In genomic region chr10:52740913-52741675, GRCh38 we compare ENCODE assay signal across 8 cellular contexts. TPM values are rescaled to one million over a fixed set of nuclear protein-coding genes. Genes with fewer than 3 reads are reported as not detected.
A peak's percentile ranks its signal among the peaks of the same experiment; 100 is the strongest.
DNase-seq lines count a peak whose midpoint lies in the region; ATAC-seq, FAIRE-seq and TF ChIP-seq lines count a peak whose summit lies in the region.

No MANE protein-coding gene starts in this region.

- no peak overlapping the region for H3K14ac ChIP-seq in H1 (ENCODE audit: insufficient read length)

- H3K27me3 Mint-ChIP-seq in CD4-positive, alpha-beta T cell: no peaks in the 10 kb centered on the region
- H3K27me3 Mint-ChIP-seq in CD4-positive, alpha-beta memory T cell: no peaks in the 10 kb centered on the region

- intact Hi-C loops in CD4-positive, alpha-beta T cell (cut with DNase I, micrococcal nuclease): no loop called here
- intact Hi-C loops in CD4-positive, alpha-beta memory T cell (cut with micrococcal nuclease): no loop called here

- no peak overlapping the region for H4K91ac ChIP-seq in H1 (replicated peaks; ENCODE audit: insufficient read length, low read length)

- no peaks in the 10 kb centered on the region for H3K4me1 ChIP-seq in H1 (replicated peaks in 1 of 4; ENCODE audit: control insufficient read depth in 3 of 4, insufficient read depth in 4 of 4, low read length in 3 of 4)
- no peaks in the 10 kb centered on the region for H3K4me1 ChIP-seq in CD4-positive, alpha-beta memory T cell (ENCODE audit: insufficient read depth, low read length)

- ATAC-seq in CD4-positive, alpha-beta T cell (ENCODE audit: poor library complexity): no peak
- ATAC-seq in GM18909 (IDR thresholded peaks at IDR 0.05; ENCODE audit: poor library complexity, unreplicated experiment) (peak; percentile 70), HG03378 (IDR thresholded peaks at IDR 0.05; ENCODE audit: unreplicated experiment) (peak; percentile 69), GM18873 (IDR thresholded peaks at IDR 0.05; ENCODE audit: low FRiP score, unreplicated experiment) (no peak)

- H3K18ac ChIP-seq in H1 (ENCODE audit: extremely low read depth, low read length): no peak overlapping the region

- H3K79me2 ChIP-seq in H1 (ENCODE audit: control insufficient read depth in 1 of 2, insufficient read depth in 2 of 2, low read length in 2 of 2): no peaks in the 10 kb centered on the region

- no peaks in the 10 kb centered on the region; a peak in 1 of 8 replicates for H3K36me3 ChIP-seq in H1 (ENCODE audit: control insufficient read depth in 2 of 4, insufficient read depth in 4 of 4, low read length in 3 of 4)
- H3K36me3 ChIP-seq in CD4-positive, alpha-beta memory T cell (ENCODE audit: insufficient read depth, low read length): no peaks in the 10 kb centered on the region

- no peaks in the 10 kb centered on the region for H3K4me1 Mint-ChIP-seq in CD4-positive, alpha-beta T cell (ENCODE audit: low read depth)
- no peaks in the 10 kb centered on the region for H3K4me1 Mint-ChIP-seq in CD4-positive, alpha-beta memory T cell

- H2AK5ac ChIP-seq in H1 (ENCODE audit: low read depth, low read length): no peak overlapping the region

- peak; percentile 53 for TF ChIP-seq CTCF in CD4-positive, alpha-beta T cell (IDR thresholded peaks at IDR 0.05)
- peak; percentile 73 to 95 (median 94) for TF ChIP-seq CTCF in H1 (IDR thresholded peaks at IDR 0.05; ENCODE audit: control extremely low read depth in 1 of 3, insufficient read depth in 1 of 3, low read depth in 1 of 3, low read length in 3 of 3)

- WGBS in H1 (ENCODE audit: extremely low coverage in 1 of 2, insufficient coverage in 1 of 2, insufficient read length in 1 of 2, insufficient replicate concordance in 2 of 2, low coverage in 1 of 2, low lambda C conversion rate in 2 of 2, missing lambda C conversion rate in 1 of 2), 2 experiments: 76% methylated on average over 5 of the region's 5 CpGs; no CpG with 5 or more reads in 1 of the 2 experiments

- no peak overlapping the region for H4K8ac ChIP-seq in H1 (ENCODE audit: extremely low read depth, insufficient read depth, low read length)

- no peak overlapping the region for H3K4me3 ChIP-seq in H1 (ENCODE audit: extremely low read depth in 1 of 4, insufficient read depth in 2 of 4, low read depth in 3 of 4, low read length in 4 of 4)
- no peak overlapping the region for H3K4me3 ChIP-seq in CD4-positive, alpha-beta memory T cell (ENCODE audit: low read length in 2 of 2)

- H3K9me3 Mint-ChIP-seq in CD4-positive, alpha-beta T cell: no peaks in the 10 kb centered on the region
- peaks cover 0 to 20% (median 5%) of the 10 kb centered on the region in 8 donors for H3K9me3 Mint-ChIP-seq in CD4-positive, alpha-beta memory T cell

- H2BK12ac ChIP-seq in H1 (ENCODE audit: low read depth, low read length): no peak overlapping the region

- CTCF ChIA-PET in CD4-positive, alpha-beta T cell (lab: Charles Lee): no interaction called here
- CTCF ChIA-PET in H1 (lab: Charles Lee; ENCODE audit: partially characterized antibody): interaction anchor here (0.6 to 4.2 kb wide), 23 partner anchors 11 to 253 kb away, joined by 3 to 127 read pairs (median 4); partner anchors contain the start of gene MBL2
- CTCF ChIA-PET in CD4-positive, alpha-beta memory T cell (lab: Charles Lee; ENCODE audit: partially characterized antibody): no interaction called here

- H3K79me1 ChIP-seq in H1 (ENCODE audit: low read depth, low read length): no peaks in the 10 kb centered on the region

- H3K56ac ChIP-seq in H1 (replicated peaks; ENCODE audit: insufficient read length, low read depth, low read length): no peak overlapping the region

- TF ChIP-seq POLR2A in H1 (IDR thresholded peaks at IDR 0.05; ENCODE audit: control extremely low read depth in 1 of 2, low read depth in 2 of 2, low read length in 2 of 2): no peak

- no peak overlapping the region for H3K4me2 ChIP-seq in H1 (ENCODE audit: insufficient read depth in 1 of 2, low read depth in 2 of 2, low read length in 2 of 2)

- H3K4me3 Mint-ChIP-seq in CD4-positive, alpha-beta T cell: no peak overlapping the region
- no peak overlapping the region for H3K4me3 Mint-ChIP-seq in CD4-positive, alpha-beta memory T cell

- TF ChIP-seq EP300 in H1 (IDR thresholded peaks at IDR 0.05; ENCODE audit: borderline replicate concordance in 1 of 2, low read depth in 2 of 2, low read length in 2 of 2): no peak

- no peaks in the 10 kb centered on the region for H3K27me3 ChIP-seq in CD4-positive, alpha-beta T cell (ENCODE audit: control insufficient read depth, insufficient read depth, low read length)
- H3K27me3 ChIP-seq in H1 (replicated peaks in 1 of 4; ENCODE audit: control insufficient read depth in 3 of 4, extremely low read depth in 1 of 4, insufficient read depth in 3 of 4, low read length in 3 of 4): no peaks in the 10 kb centered on the region
- H3K27me3 ChIP-seq in CD4-positive, alpha-beta memory T cell (ENCODE audit: insufficient read depth, low read length): no peaks in the 10 kb centered on the region

- POLR2A ChIA-PET in CD4-positive, alpha-beta T cell (lab: Charles Lee): no interaction called here
- POLR2A ChIA-PET in H1 (lab: Charles Lee; ENCODE audit: partially characterized antibody): no interaction called here
- POLR2A ChIA-PET in CD4-positive, alpha-beta memory T cell (lab: Charles Lee; ENCODE audit: partially characterized antibody): no interaction called here

- no peak overlapping the region for H4K5ac ChIP-seq in H1 (ENCODE audit: insufficient read length, low read depth, low read length)

- no peak overlapping the region for H3K9ac ChIP-seq in H1 (replicated peaks in 1 of 4; ENCODE audit: extremely low read depth in 1 of 4, low read depth in 3 of 4, low read length in 3 of 4)

- no peak overlapping the region for H3K27ac ChIP-seq in CD4-positive, alpha-beta T cell (ENCODE audit: low read depth, low read length)
- H3K27ac ChIP-seq in H1 (ENCODE audit: low read depth, low read length): no peak overlapping the region
- H3K27ac ChIP-seq in CD4-positive, alpha-beta memory T cell (ENCODE audit: low read depth, low read length): no peak overlapping the region

- no peaks in the 10 kb centered on the region for H3K9me3 ChIP-seq in CD4-positive, alpha-beta T cell (ENCODE audit: control insufficient read depth, low read length)
- H3K9me3 ChIP-seq in H1 (ENCODE audit: insufficient read depth in 2 of 2, low read depth in 1 of 2, low read length in 1 of 2): peaks cover 10 to 12% of the 10 kb centered on the region in 2 experiments; a peak in 3 of 4 replicates
- H3K9me3 ChIP-seq in CD4-positive, alpha-beta memory T cell (ENCODE audit: control insufficient read depth in 1 of 2, low read length in 2 of 2): no peaks in the 10 kb centered on the region

- H3K36me3 Mint-ChIP-seq in CD4-positive, alpha-beta T cell (ENCODE audit: low read depth): no peaks in the 10 kb centered on the region
- H3K36me3 Mint-ChIP-seq in CD4-positive, alpha-beta memory T cell: no peaks in the 10 kb centered on the region

- H2BK20ac ChIP-seq in H1 (ENCODE audit: low read length): no peak overlapping the region

- H3K4ac ChIP-seq in H1 (replicated peaks; ENCODE audit: insufficient read length, low read depth, low read length): no peak overlapping the region

- H2BK120ac ChIP-seq in H1 (replicated peaks; ENCODE audit: low read depth, low read length): no peak overlapping the region

- peak; percentile 81 to 89 for TF ChIP-seq RAD21 in H1 (IDR thresholded peaks at IDR 0.05 in 1 of 2, conservative IDR thresholded peaks at IDR 0.05 in 1 of 2; ENCODE audit: low read depth in 2 of 2, low read length in 2 of 2)

- H3K23me2 ChIP-seq in H1 (ENCODE audit: low read depth, low read length): no peaks in the 10 kb centered on the region

- no peak overlapping the region for H3K27ac Mint-ChIP-seq in CD4-positive, alpha-beta T cell
- H3K27ac Mint-ChIP-seq in CD4-positive, alpha-beta memory T cell: no peak overlapping the region

- no peak overlapping the region for H3K23ac ChIP-seq in H1 (ENCODE audit: insufficient read length)

- H4K20me1 ChIP-seq in H1 (replicated peaks in 1 of 2; ENCODE audit: control insufficient read depth in 1 of 2, insufficient read depth in 2 of 2, low read length in 2 of 2): no peaks in the 10 kb centered on the region

- no peak overlapping the region for H2BK5ac ChIP-seq in H1 (ENCODE audit: low read depth, low read length)

- H2BK15ac ChIP-seq in H1 (ENCODE audit: low read length): no peak overlapping the region

- DNase-seq in CD4-positive, alpha-beta T cell: peak in 1 of 10 experiments; percentile 12
- peak; percentile 2 for DNase-seq in SKM-1 (lab: John Stamatoyannopoulos, UW; ENCODE audit: unreplicated experiment)
- peak; percentile 31 to 94 for DNase-seq in H1 (ENCODE audit: low read depth in 1 of 2, low spot score in 2 of 2)
- peak; percentile 60 for DNase-seq in myocyte (ENCODE audit: low read depth)
- DNase-seq in CD4-positive, alpha-beta memory T cell: no peak

- FAIRE-seq in H1 (lab: Jason Lieb, UNC): peak; percentile 92

- peak overlapping the region; percentile 48; the same call in 1 of the 2 replicates for H2AFZ ChIP-seq in H1 (ENCODE audit: low read length)

TF ChIP-seq in H1, 55 proteins besides CTCF, POLR2A, EP300 and RAD21 (continues in another document):
- TF ChIP-seq ATF2 (IDR thresholded peaks at IDR 0.05; ENCODE audit: low read length) (no peak), JUND (IDR thresholded peaks at IDR 0.05; ENCODE audit: low read length) (no peak), GTF2F1 (IDR thresholded peaks at IDR 0.05; ENCODE audit: borderline replicate concordance, low read depth, low read length) (no peak)

RNA-seq across cellular contexts. Expression of gene MBL2, which starts 31.5 kb away (rescaled TPM):
- not detected for total RNA-seq in CD4-positive, alpha-beta T cell
- total RNA-seq in H1 (2021; fragmentation: NEBNext Ultra II Directional; extraction: Animal tissue kit (Norgen Biotek cat#: 25700)): not detected in 2 replicates
- not detected in 2 replicates for polyA plus RNA-seq in H1 (2011; rRNA removed)
- not detected for polyA plus RNA-seq in H1 (2011; cell fraction: cytosol; rRNA removed)
- polyA plus RNA-seq in H1 (2011; cell fraction: nucleus; rRNA removed): not detected
- not detected in 4 replicates for polyA plus RNA-seq in H1 (2012, experiment 1 of 2)
- polyA plus RNA-seq in H1 (2012, experiment 2 of 2): not detected
- not detected for polyA plus RNA-seq in H1 (2013, experiment 1 of 2)
- not detected for polyA plus RNA-seq in H1 (2013, experiment 2 of 2)
- not detected in 2 replicates for polyA minus RNA-seq in H1 (2011; rRNA and poly(A)+ RNA removed)
- not detected for polyA minus RNA-seq in H1 (2011; cell fraction: cytosol; rRNA and poly(A)+ RNA removed)
- polyA minus RNA-seq in H1 (2011; cell fraction: nucleus; rRNA and poly(A)+ RNA removed): not detected
- total RNA-seq in myocyte: not detected in 2 replicates
- not detected for polyA plus RNA-seq in myocyte (2012)
- total RNA-seq in CD4-positive, alpha-beta memory T cell: not detected
- not detected for polyA plus RNA-seq in CD4-positive, alpha-beta memory T cell

Comparison
In these comparisons a context has a peak if more than half of its experiments do, and no peak if none do; other contexts are left out.
1. ATAC-seq: peak in GM18909 (single experiment) and HG03378 (single experiment); none in CD4-positive, alpha-beta T cell (single experiment) and GM18873 (single experiment).
2. DNase-seq: peak in SKM-1 (single experiment), H1 (2 of 2) and myocyte (single experiment); none in CD4-positive, alpha-beta memory T cell (0 of 5).